Comparison of ENCODE assay signal across 1 cellular context in genomic region chr7:120240350-120240749, GRCh38. TPM values are rescaled to one million over a fixed set of nuclear protein-coding genes. Genes with fewer than 3 reads are reported as not detected.
"Had no signal": no experiment of that assay in that cellular context is flagged by ENCODE, and none has a peak within 500 bp of the region (broad histone marks: within the 10 kb centered on the region; RNA-seq: fewer than 3 reads in every experiment).

No MANE protein-coding gene starts in this region.

RNA-seq across cellular contexts. Expression of gene KCND2, which starts 32.6 kb away (rescaled TPM):
- total RNA-seq: HFFc6 had no signal
